1 cellular context compared by ENCODE assay signal in the genomic region with DNA sequence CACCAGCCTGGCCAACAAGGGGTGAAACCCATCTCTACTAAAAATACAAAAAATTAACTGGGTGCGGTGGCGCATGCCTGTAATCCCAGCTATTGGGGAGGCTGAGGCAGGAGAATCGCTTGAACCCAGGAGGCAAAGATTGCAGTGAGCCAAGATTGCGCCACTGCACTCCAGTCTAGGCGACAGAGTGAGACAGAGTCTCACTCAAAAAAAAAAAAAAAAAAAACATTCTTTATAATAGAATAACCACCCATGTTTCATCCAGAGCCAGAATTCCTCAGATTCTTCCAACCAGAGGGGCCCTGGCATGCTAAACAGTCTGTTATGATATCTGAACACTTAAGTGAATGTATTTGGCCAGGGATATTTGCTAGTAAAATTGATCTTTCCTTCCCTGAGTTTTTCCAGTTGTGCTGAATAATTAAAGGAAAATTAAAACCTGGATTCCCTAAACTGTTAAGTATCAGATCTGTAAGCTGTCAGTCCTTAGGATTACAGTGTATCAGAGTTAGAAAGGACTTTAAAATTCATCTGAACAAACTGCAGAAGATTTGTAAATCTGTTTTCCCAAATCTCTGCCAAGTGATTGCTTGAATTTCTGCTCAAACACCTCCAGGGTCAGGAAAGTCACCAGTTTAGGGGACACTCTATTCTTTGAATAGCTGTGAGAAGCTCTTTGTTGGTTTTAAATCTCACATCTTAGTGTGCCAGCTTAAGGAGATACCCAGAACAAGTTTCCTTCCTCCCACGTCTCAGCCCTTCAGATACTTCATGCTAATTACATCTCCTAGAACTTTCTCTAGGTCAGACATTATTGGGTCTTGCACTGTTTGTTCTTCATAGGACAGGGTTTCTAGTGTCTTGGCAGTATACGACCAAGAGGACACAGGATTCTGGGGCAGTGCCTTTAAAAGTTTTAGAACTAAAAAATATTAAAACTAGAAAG.
TF ChIP-seq lines count a peak whose summit lies in the region.

No MANE protein-coding gene starts in this region.

TF ChIP-seq in HCT116, 20 proteins besides CTCF, POLR2A, EP300 and RAD21 (continued from another document):
- TF ChIP-seq, protein P1, sequence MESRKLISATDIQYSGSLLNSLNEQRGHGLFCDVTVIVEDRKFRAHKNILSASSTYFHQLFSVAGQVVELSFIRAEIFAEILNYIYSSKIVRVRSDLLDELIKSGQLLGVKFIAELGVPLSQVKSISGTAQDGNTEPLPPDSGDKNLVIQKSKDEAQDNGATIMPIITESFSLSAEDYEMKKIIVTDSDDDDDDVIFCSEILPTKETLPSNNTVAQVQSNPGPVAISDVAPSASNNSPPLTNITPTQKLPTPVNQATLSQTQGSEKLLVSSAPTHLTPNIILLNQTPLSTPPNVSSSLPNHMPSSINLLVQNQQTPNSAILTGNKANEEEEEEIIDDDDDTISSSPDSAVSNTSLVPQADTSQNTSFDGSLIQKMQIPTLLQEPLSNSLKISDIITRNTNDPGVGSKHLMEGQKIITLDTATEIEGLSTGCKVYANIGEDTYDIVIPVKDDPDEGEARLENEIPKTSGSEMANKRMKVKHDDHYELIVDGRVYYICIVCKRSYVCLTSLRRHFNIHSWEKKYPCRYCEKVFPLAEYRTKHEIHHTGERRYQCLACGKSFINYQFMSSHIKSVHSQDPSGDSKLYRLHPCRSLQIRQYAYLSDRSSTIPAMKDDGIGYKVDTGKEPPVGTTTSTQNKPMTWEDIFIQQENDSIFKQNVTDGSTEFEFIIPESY (IDR thresholded peaks at IDR 0.05; ENCODE audit: extremely low read depth, insufficient replicate concordance, low read length): no peak
- TF ChIP-seq JUND (IDR thresholded peaks at IDR 0.05) (no peak), CBX3 (IDR thresholded peaks at IDR 0.05; ENCODE audit: low read depth) (no peak), ELF1 (IDR thresholded peaks at IDR 0.05; ENCODE audit: borderline replicate concordance, low read depth) (no peak), SIN3A (IDR thresholded peaks at IDR 0.05; ENCODE audit: low read depth) (no peak), EGR1 (IDR thresholded peaks at IDR 0.05; ENCODE audit: low read depth) (no peak; the same call in 1 of the 2 replicates), EZH2phosphoT487 (IDR thresholded peaks at IDR 0.05; ENCODE audit: borderline replicate concordance) (no peak), SP1 (IDR thresholded peaks at IDR 0.05; ENCODE audit: low read depth) (no peak), FOSL1 (IDR thresholded peaks at IDR 0.05; ENCODE audit: low read depth) (no peak), YY1 (IDR thresholded peaks at IDR 0.05; ENCODE audit: extremely low read depth, insufficient replicate concordance, low read depth, low read length) (no peak), TCF7L2 (IDR thresholded peaks at IDR 0.05; ENCODE audit: borderline replicate concordance, extremely low read depth, insufficient read depth, insufficient read length) (no peak), SRF (IDR thresholded peaks at IDR 0.05; ENCODE audit: low read depth) (no peak), EZH2 (IDR thresholded peaks at IDR 0.05) (no peak)
- TF ChIP-seq, protein P2, sequence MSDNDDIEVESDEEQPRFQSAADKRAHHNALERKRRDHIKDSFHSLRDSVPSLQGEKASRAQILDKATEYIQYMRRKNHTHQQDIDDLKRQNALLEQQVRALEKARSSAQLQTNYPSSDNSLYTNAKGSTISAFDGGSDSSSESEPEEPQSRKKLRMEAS (IDR thresholded peaks at IDR 0.05): no peak
- TF ChIP-seq, protein P3, sequence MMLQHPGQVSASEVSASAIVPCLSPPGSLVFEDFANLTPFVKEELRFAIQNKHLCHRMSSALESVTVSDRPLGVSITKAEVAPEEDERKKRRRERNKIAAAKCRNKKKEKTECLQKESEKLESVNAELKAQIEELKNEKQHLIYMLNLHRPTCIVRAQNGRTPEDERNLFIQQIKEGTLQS (IDR thresholded peaks at IDR 0.05): no peak
TF ChIP-seq in HCT116: peak in this region for 0.
